8 cellular contexts compared by ENCODE assay signal in the genomic region with DNA sequence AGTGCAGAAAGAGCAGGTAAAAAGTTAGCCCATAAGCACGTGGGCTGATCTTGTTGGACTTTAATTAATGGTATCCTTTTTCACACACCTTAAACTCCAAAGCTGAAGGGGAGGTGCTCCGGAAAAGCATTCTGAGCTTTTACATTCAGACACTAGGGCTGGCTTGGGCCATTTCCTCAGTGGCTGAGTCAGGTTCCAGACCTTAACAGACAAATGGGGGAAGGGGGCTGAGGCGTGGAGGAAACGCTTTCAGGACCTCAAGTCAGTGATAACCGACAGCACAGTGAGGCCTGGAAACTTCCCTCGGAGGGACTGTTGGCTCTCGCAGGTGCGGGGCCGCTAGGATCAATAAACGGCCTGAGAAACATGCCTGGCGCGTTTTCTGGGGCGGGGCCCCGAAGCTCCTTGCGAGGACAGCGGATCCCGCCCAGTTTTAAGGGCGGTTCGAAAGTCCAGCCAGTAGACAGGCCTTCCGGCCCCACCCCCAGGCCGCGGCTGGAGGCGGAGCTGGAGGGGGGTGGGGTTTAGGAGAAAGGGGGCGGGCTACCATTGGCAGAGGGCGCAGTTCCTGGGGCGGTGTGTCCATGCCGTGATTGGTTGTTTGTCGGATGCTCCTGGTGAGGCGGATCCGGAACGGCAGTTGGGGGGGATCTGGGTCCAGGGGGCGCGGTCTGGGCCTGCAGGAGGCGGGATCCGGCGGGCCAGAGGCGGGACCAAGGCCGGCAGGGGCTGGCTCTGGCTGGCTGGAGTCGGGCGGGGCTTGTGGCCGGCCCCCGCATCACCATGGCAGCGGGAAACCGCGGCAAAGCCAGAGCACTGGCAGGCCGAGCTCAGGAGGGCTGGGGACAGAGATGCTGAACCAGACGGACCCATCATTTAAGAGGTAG. TPM values are rescaled to one million over a fixed set of nuclear protein-coding genes. Genes with fewer than 3 reads are reported as not detected.
A peak's percentile ranks its signal among the peaks of the same experiment; 100 is the strongest.
DNase-seq lines count a peak whose midpoint lies in the region; ATAC-seq and TF ChIP-seq lines count a peak whose summit lies in the region.

No MANE protein-coding gene starts in this region.

- peak; percentile 98 for DNase-seq in AG08395 (ENCODE audit: low spot score)
- DNase-seq in NCI-H2227 (lab: John Stamatoyannopoulos, UW; ENCODE audit: unreplicated experiment): peak; percentile 98
- peak; percentile 97 to 99 for DNase-seq in cardiac fibroblast (ENCODE audit: low read depth in 2 of 2)
- peak; percentile 98 for DNase-seq in iPS-NIHi7 (ENCODE audit: extremely low spot score)
- peak; percentile 99 for DNase-seq in smooth muscle cell (lab: John Stamatoyannopoulos, UW; ENCODE audit: unreplicated experiment)

- H3K79me2 ChIP-seq in smooth muscle cell (ENCODE audit: low read depth): no peaks in the 10 kb centered on the region

- H3K4me1 ChIP-seq in smooth muscle cell (ENCODE audit: low read depth): peaks cover 29% of the 10 kb centered on the region

- H3K27me3 ChIP-seq in smooth muscle cell (ENCODE audit: low read depth): no peaks in the 10 kb centered on the region

- no peaks in the 10 kb centered on the region for H4K20me1 ChIP-seq in smooth muscle cell (ENCODE audit: low read depth)

- no peaks in the 10 kb centered on the region for H3K9me3 ChIP-seq in smooth muscle cell (replicated peaks; ENCODE audit: low read depth)

- no peak for TF ChIP-seq CTCF in WI38 (IDR thresholded peaks at IDR 0.05; ENCODE audit: low read depth, low read length)
- peak; percentile 25 for TF ChIP-seq CTCF in cardiac fibroblast (IDR thresholded peaks at IDR 0.05; ENCODE audit: low read depth, low read length)
- TF ChIP-seq CTCF in smooth muscle cell (IDR thresholded peaks at IDR 0.05; ENCODE audit: borderline replicate concordance, insufficient read depth, poor library complexity, severe bottlenecking): no peak

- H2AFZ ChIP-seq in smooth muscle cell (ENCODE audit: low read depth): peak overlapping the region; percentile 81

- under 1% methylated on average over 44 of the region's 47 CpGs for WGBS in smooth muscle cell (ENCODE audit: low lambda C conversion rate)

- no peaks in the 10 kb centered on the region for H3K36me3 ChIP-seq in smooth muscle cell (ENCODE audit: low read depth)

- peak overlapping the region; percentile 85 for H3K4me2 ChIP-seq in smooth muscle cell

- peak overlapping the region; percentile 58 for H3K4me3 ChIP-seq in WI38 (ENCODE audit: low read depth, low read length)
- peak overlapping the region; percentile 35 to 51 for H3K4me3 ChIP-seq in cardiac fibroblast (replicated peaks in 1 of 2; ENCODE audit: low read depth in 2 of 2, low read length in 2 of 2)
- H3K4me3 ChIP-seq in smooth muscle cell: peak overlapping the region; percentile 60

- peak overlapping the region; percentile 63 for H3K9ac ChIP-seq in smooth muscle cell (ENCODE audit: low read depth)

- H3K27ac ChIP-seq in smooth muscle cell (ENCODE audit: low read depth): peak overlapping the region; percentile 73

- ATAC-seq in GM18909 (IDR thresholded peaks at IDR 0.05; ENCODE audit: poor library complexity, unreplicated experiment) (peak; percentile 93), HG03159 (IDR thresholded peaks at IDR 0.05; ENCODE audit: unreplicated experiment) (peak; percentile 91)

- peaks cover 3% of the 10 kb centered on the region for H3F3A ChIP-seq in smooth muscle cell (ENCODE audit: low read depth)

RNA-seq across cellular contexts. Expression of gene C11orf52, which starts 8.0 kb away (rescaled TPM):
- total RNA-seq in smooth muscle cell: 0.90 and 3.0 TPM in 2 replicates
- 0.64 and 1.2 TPM in 2 replicates for polyA plus RNA-seq in smooth muscle cell

RNA-seq across cellular contexts. Expression of gene DIXDC1, which starts 10.4 kb away (rescaled TPM):
- total RNA-seq in smooth muscle cell: 19.7 and 24.8 TPM in 2 replicates
- 11.9 and 12.4 TPM in 2 replicates for polyA plus RNA-seq in smooth muscle cell

RNA-seq across cellular contexts. Expression of gene HSPB2, which starts 14.2 kb away (rescaled TPM):
- total RNA-seq in smooth muscle cell: not detected in 2 replicates
- polyA plus RNA-seq in smooth muscle cell: 0.18 and 0.87 TPM in 2 replicates

RNA-seq across cellular contexts. Expression of gene CRYAB, which starts 15.2 kb away (rescaled TPM):
- total RNA-seq in smooth muscle cell: 26.6 and 47.4 TPM in 2 replicates
- polyA plus RNA-seq in smooth muscle cell: 97.4 and 125 TPM in 2 replicates

RNA-seq across cellular contexts. Expression of gene CFAP68, which starts 47.4 kb away (rescaled TPM):
- total RNA-seq in smooth muscle cell: 2.7 and 10.5 TPM in 2 replicates
- polyA plus RNA-seq in smooth muscle cell: 17.6 and 19.2 TPM in 2 replicates

Comparison
In these comparisons a context has a peak if more than half of its experiments do, and no peak if none do; other contexts are left out.
1. Peak in every context shown above with its lines: DNase-seq, ATAC-seq, H3K4me3 ChIP-seq and H3K27ac ChIP-seq.